ENCODE assay signal across 19 cellular contexts in the genomic region with DNA sequence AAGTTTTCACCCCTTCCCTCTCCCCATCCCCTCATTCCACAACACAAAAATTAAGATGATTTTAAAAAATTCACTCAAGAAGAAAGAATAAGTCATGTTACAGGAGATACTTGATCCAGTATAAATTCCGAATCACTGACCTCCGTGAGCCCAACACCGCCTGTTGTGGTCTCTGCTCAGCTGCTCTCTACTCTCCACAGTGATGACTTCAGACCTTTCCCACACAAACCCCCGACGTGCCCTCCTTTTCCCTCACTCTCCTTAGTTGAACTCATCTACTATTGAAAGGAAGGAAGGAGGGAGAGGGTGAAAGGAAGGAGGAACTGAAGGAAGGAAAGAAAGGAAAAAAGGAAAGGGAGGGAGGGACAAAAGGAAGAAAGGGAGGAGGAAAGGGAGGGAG.
"Had no signal": no experiment of that assay in that cellular context is flagged by ENCODE, and none has a peak within 500 bp of the region (broad histone marks: within the 10 kb centered on the region; RNA-seq: fewer than 3 reads in every experiment).

No MANE protein-coding gene starts in this region.

- DNase-seq: cerebellar nuclear complex; dermis blood vessel endothelial cell; erythroblast; foreskin melanocyte; left ventricle myocardium superior; mammary epithelial cell; mucosa of descending colon; natural killer cell; stimulated activated CD4-positive, alpha-beta T cell treated with anti-CD3 and anti-CD28 coated beads, Interleukin-4, amount 100 ng/mL, for 1 hour; stimulated activated CD8-positive, alpha-beta memory T cell treated with anti-CD3 and anti-CD28 coated beads, Interleukin-4, amount 100 ng/mL, for 48 hours; stimulated activated naive CD8-positive, alpha-beta T cell treated with anti-CD3 and anti-CD28 coated beads, Interleukin-15, Interleukin-2, amounts not matched to agents 100 U/mL and 50 U/mL, for 24 hours had no signal

- H3K27me3 ChIP-seq: colonic mucosa, hepatocyte, right atrium auricular region, tibial nerve, upper lobe of right lung had no signal

- ATAC-seq: left colon; left ventricle myocardium superior; mucosa of descending colon; natural killer cell; stimulated activated effector memory CD8-positive, alpha-beta T cell treated with anti-CD3 and anti-CD28 coated beads, Interleukin-12 subunit alpha, Interleukin-12 subunit beta, amount 100 ng/mL, for 72 hours; stimulated activated naive CD8-positive, alpha-beta T cell treated with anti-CD3 and anti-CD28 coated beads, Interleukin-15, Interleukin-2, amounts not matched to agents 100 U/mL and 50 U/mL, for 24 hours; upper lobe of right lung had no signal

- H3K4me3 ChIP-seq: colonic mucosa, hepatocyte, mucosa of descending colon, right atrium auricular region, smooth muscle cell, tibial nerve, upper lobe of right lung had no signal

- H3K9me3 ChIP-seq: colonic mucosa had no signal

- H3K4me1 ChIP-seq: colonic mucosa, right atrium auricular region, tibial nerve, upper lobe of right lung had no signal

- H3K36me3 ChIP-seq: colonic mucosa, right atrium auricular region, upper lobe of right lung had no signal

- H3K27ac ChIP-seq: colonic mucosa, hepatocyte, right atrium auricular region, tibial nerve, upper lobe of right lung had no signal
